17 cellular contexts compared by ENCODE assay signal in genomic region chr3:25901796-25902195, GRCh38.
A peak's percentile ranks its signal among the peaks of the same experiment; 100 is the strongest.
DNase-seq lines count a peak whose midpoint lies in the region; ATAC-seq and TF ChIP-seq lines count a peak whose summit lies in the region.
"Had no signal": no experiment of that assay in that cellular context is flagged by ENCODE, and none has a peak within 500 bp of the region (broad histone marks: within the 10 kb centered on the region; RNA-seq: fewer than 3 reads in every experiment).

No MANE protein-coding gene starts in this region.

- H4K5ac ChIP-seq in mesendoderm (ENCODE audit: low read length) = no peak overlapping the region

- H3K4me1 ChIP-seq in CD4-positive, CD25-positive, alpha-beta regulatory T cell (ENCODE audit: control insufficient read depth, insufficient read depth, low read length, poor library complexity, severe bottlenecking) = no peaks in the 10 kb centered on the region
- H3K4me1 ChIP-seq in DOHH2 (ENCODE audit: control insufficient read depth, low read length) (peaks cover 46% of the 10 kb centered on the region), mesendoderm (ENCODE audit: control insufficient read depth, low read depth, low read length) (peaks cover 3% of the 10 kb centered on the region)

- DNase-seq in CD4-positive, CD25-positive, alpha-beta regulatory T cell = peak in 2 of 3 donors; percentile 7 to 30
- peak in 5 of 34 experiments; percentile 3 to 15 (median 5) for DNase-seq in T-cell
- DNase-seq in mesendoderm = no peak
- no peak for DNase-seq in Right ventricle myocardium inferior (ENCODE audit: missing footprints)
- DNase-seq in cerebellum (ENCODE audit: low spot score) = no peak
- DNase-seq in posterior vena cava (ENCODE audit: low spot score) = no peak
- DNase-seq: COR-L47, NCI-H1694 treated with DMSO at 0.1 percent for 48 hours, NCI-H510A, NCI-H748 treated with DMSO at 0.1 percent for 48 hours, Right ventricle myocardium superior had no signal

- no peak overlapping the region for H3K27ac Mint-ChIP-seq in CD4-positive, CD25-positive, alpha-beta regulatory T cell
- H3K27ac Mint-ChIP-seq in T-cell = no peak overlapping the region
- H3K27ac Mint-ChIP-seq: GM23338 had no signal

- no peak overlapping the region for H4K8ac ChIP-seq in mesendoderm (ENCODE audit: low read depth, low read length)

- CTCF ChIA-PET in T-cell (lab: Charles Lee) = interaction anchor here (1.2 to 1.5 kb wide), 2 partner anchors 9 to 45 kb away, joined by 3 to 4 read pairs; no protein-coding TSS in a partner anchor

- H3K36me3 Mint-ChIP-seq in CD4-positive, CD25-positive, alpha-beta regulatory T cell = no peaks in the 10 kb centered on the region
- no peaks in the 10 kb centered on the region for H3K36me3 Mint-ChIP-seq in T-cell

- H3F3A ChIP-seq in DOHH2 (ENCODE audit: control insufficient read depth, insufficient read depth) = no peaks in the 10 kb centered on the region

- ATAC-seq in CD4-positive, CD25-positive, alpha-beta regulatory T cell (ENCODE audit: low read depth in 2 of 2) = peak in 1 of 2 donors; percentile 52
- ATAC-seq in T-cell (replicated peaks in 1 of 4) (peak in 3 of 4 experiments; percentile 68 to 76 (median 76)), Right ventricle myocardium inferior (no peak)
- ATAC-seq: GM12878, GM23338, HCT116, K562 had no signal

- peaks cover 0 to 13% (median 6%) of the 10 kb centered on the region in 4 donors for H3K4me1 Mint-ChIP-seq in CD4-positive, CD25-positive, alpha-beta regulatory T cell
- H3K4me1 Mint-ChIP-seq in T-cell = peaks cover 17 to 32% (median 19%) of the 10 kb centered on the region in 3 donors

- POLR2A ChIA-PET in T-cell (lab: Charles Lee) = no interaction called here

- no peak overlapping the region for H3K23ac ChIP-seq in mesendoderm (ENCODE audit: low read length)

- no peak overlapping the region for H3K4ac ChIP-seq in mesendoderm (ENCODE audit: low read depth, low read length)

- intact Hi-C loops in Right ventricle myocardium inferior (cut with DNase I) = loop anchor here (5.0 kb wide), 1 partner anchor 811 kb away; no protein-coding TSS in a partner anchor
- intact Hi-C loops in posterior vena cava (cut with DNase I) = no loop called here

- H2BK120ac ChIP-seq in mesendoderm (ENCODE audit: low read depth, low read length) = no peak overlapping the region

- no CpG with 5 or more reads among the region's 2 CpGs for WGBS in mesendoderm (ENCODE audit: extremely low coverage, insufficient coverage, low lambda C conversion rate)

- no peaks in the 10 kb centered on the region for H3K79me1 ChIP-seq in mesendoderm (ENCODE audit: low read length)

- H3K4me2 ChIP-seq in DOHH2 (ENCODE audit: low read length) (peak overlapping the region; percentile 50), mesendoderm (ENCODE audit: low read length) (no peak overlapping the region)
- H3K4me2 ChIP-seq: GM23338 had no signal

- H3K4me3 ChIP-seq in CD4-positive, CD25-positive, alpha-beta regulatory T cell (ENCODE audit: low read depth, low read length) = peak overlapping the region; percentile 8
- H3K4me3 ChIP-seq in DOHH2 (ENCODE audit: low read length) (peak overlapping the region; percentile 31; the same call in 1 of the 2 replicates), mesendoderm (ENCODE audit: low read length) (no peak overlapping the region)
- H3K4me3 ChIP-seq: GM12878, GM23338, K562, SK-N-MC had no signal

- no peaks in the 10 kb centered on the region for H3K9me2 ChIP-seq in DOHH2 (replicated peaks; ENCODE audit: control insufficient read depth, low read length)

- no peaks in the 10 kb centered on the region for H4K20me1 ChIP-seq in DOHH2 (ENCODE audit: control insufficient read depth, insufficient read depth, low read depth, low read length)

- no peaks in the 10 kb centered on the region for H3K79me2 ChIP-seq in DOHH2 (ENCODE audit: control insufficient read depth, low read length)
- H3K79me2 ChIP-seq in mesendoderm (ENCODE audit: control insufficient read depth, insufficient read depth, low read length) = no peaks in the 10 kb centered on the region

- peak overlapping the region in 1 of 4 donors; percentile 20 for H3K4me3 Mint-ChIP-seq in CD4-positive, CD25-positive, alpha-beta regulatory T cell
- peak overlapping the region in 1 of 3 donors; percentile 26 for H3K4me3 Mint-ChIP-seq in T-cell
- H3K4me3 Mint-ChIP-seq: GM23338 had no signal

- no peak overlapping the region for H3K18ac ChIP-seq in mesendoderm (ENCODE audit: low read length)

- peak overlapping the region; percentile 65 for H2BK15ac ChIP-seq in mesendoderm (replicated peaks; ENCODE audit: low read depth)

- no peaks in the 10 kb centered on the region for H3K27me3 ChIP-seq in CD4-positive, CD25-positive, alpha-beta regulatory T cell (ENCODE audit: control insufficient read depth, insufficient read depth, low read length)
- no peaks in the 10 kb centered on the region for H3K27me3 ChIP-seq in DOHH2 (ENCODE audit: control insufficient read depth, low read length)
- H3K27me3 ChIP-seq in mesendoderm (ENCODE audit: insufficient read depth, low read length, poor library complexity) = no peaks in the 10 kb centered on the region

- no peak overlapping the region for H3K56ac ChIP-seq in mesendoderm (ENCODE audit: low read length)

- no peak overlapping the region for H3K27ac ChIP-seq in CD4-positive, CD25-positive, alpha-beta regulatory T cell (ENCODE audit: insufficient read depth, low read length, poor library complexity, severe bottlenecking)
- H3K27ac ChIP-seq in DOHH2 (ENCODE audit: low read depth, low read length) (peak overlapping the region; percentile 47), mesendoderm (ENCODE audit: low read depth, low read length) (no peak overlapping the region)
- H3K27ac ChIP-seq: SK-N-MC had no signal

- H3K27me3 Mint-ChIP-seq in CD4-positive, CD25-positive, alpha-beta regulatory T cell = no peaks in the 10 kb centered on the region
- H3K27me3 Mint-ChIP-seq in T-cell = peaks cover 1 to 5% of the 10 kb centered on the region in 2 donors

- H2BK5ac ChIP-seq in mesendoderm (ENCODE audit: low read length) = no peak overlapping the region

- no peaks in the 10 kb centered on the region for H3K9me3 ChIP-seq in CD4-positive, CD25-positive, alpha-beta regulatory T cell (ENCODE audit: control insufficient read depth in 2 of 2, low read length in 2 of 2)
- H3K9me3 ChIP-seq in DOHH2 (ENCODE audit: control insufficient read depth, insufficient read depth, low read length) = no peaks in the 10 kb centered on the region

- no peaks in the 10 kb centered on the region for H3K36me3 ChIP-seq in CD4-positive, CD25-positive, alpha-beta regulatory T cell (ENCODE audit: control insufficient read depth, insufficient read depth, low read length)
- H3K36me3 ChIP-seq in DOHH2 (ENCODE audit: control insufficient read depth, low read length) (no peaks in the 10 kb centered on the region), mesendoderm (ENCODE audit: control insufficient read depth, insufficient read depth, low read length) (no peaks in the 10 kb centered on the region)

- no peak overlapping the region for H2AK5ac ChIP-seq in mesendoderm (ENCODE audit: low read length)

- H3K9me3 Mint-ChIP-seq in CD4-positive, CD25-positive, alpha-beta regulatory T cell = peaks cover 0 to 3% (median 0%) of the 10 kb centered on the region in 7 donors
- no peaks in the 10 kb centered on the region for H3K9me3 Mint-ChIP-seq in T-cell
- H3K9me3 Mint-ChIP-seq: GM23338 had no signal

- no peak for TF ChIP-seq CTCF in DOHH2 (IDR thresholded peaks at IDR 0.05; ENCODE audit: low read depth, low read length, poor library complexity, severe bottlenecking)

- H3K9ac ChIP-seq in mesendoderm (ENCODE audit: low read length) = no peak overlapping the region

Comparison
In these comparisons a context has a peak if more than half of its experiments do, and no peak if none do; other contexts are left out.
1. DNase-seq: peak in CD4-positive, CD25-positive, alpha-beta regulatory T cell (2 of 3); none in mesendoderm (single experiment), Right ventricle myocardium inferior (single experiment), cerebellum (single experiment) and posterior vena cava (single experiment).